In the genomic region with DNA sequence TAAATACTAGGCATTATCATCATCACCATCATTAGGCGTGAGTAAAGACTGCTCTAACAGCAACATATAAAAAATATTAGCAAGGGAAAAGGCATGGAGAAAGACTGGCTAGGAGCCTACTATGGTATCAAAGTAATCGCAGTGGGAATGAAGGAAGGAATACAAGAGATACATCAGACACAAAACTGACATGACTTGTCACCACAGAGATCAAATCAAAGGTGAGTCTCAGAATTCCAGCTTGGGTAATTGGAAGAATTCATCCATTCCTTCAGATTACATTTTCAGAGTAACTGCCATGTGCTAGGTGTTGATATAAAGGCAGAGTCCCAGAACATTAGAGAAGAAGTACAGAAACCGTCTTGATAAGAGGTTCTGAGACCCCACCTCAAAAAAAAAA, we compare ENCODE assay signal across 23 cellular contexts. TPM values are rescaled to one million over a fixed set of nuclear protein-coding genes. Genes with fewer than 3 reads are reported as not detected.
DNase-seq lines count a peak whose midpoint lies in the region; ATAC-seq and TF ChIP-seq lines count a peak whose summit lies in the region.
"Had no signal": no experiment of that assay in that cellular context is flagged by ENCODE, and none has a peak within 500 bp of the region (broad histone marks: within the 10 kb centered on the region; RNA-seq: fewer than 3 reads in every experiment).

No MANE protein-coding gene starts in this region.

- no peak overlapping the region for H3K4me3 ChIP-seq in CD8-positive, alpha-beta memory T cell (ENCODE audit: low read length)
- H3K4me3 ChIP-seq in upper lobe of left lung, result no peak overlapping the region
- H3K4me3 ChIP-seq: HAP-1, hepatocyte, tibial nerve had no signal

- H3K36me3 Mint-ChIP-seq in activated naive CD4-positive, alpha-beta T cell treated with anti-CD3 and anti-CD28 coated beads, Interleukin-2, amount 50 U/mL, for 24 hours, result peaks cover 21% of the 10 kb centered on the region
- H3K36me3 Mint-ChIP-seq in CD8-positive, alpha-beta memory T cell, result peaks cover 0 to 75% (median 10%) of the 10 kb centered on the region in 3 donors
- peaks cover 4% of the 10 kb centered on the region for H3K36me3 Mint-ChIP-seq in progenitor cell of endocrine pancreas (ENCODE audit: insufficient read depth)
- H3K36me3 Mint-ChIP-seq in T-helper 2 cell treated with Interferon-gamma antibody and Interleukin-4, amounts not matched to agents 5 μg/mL and 100 μg/mL, for 36 hours (ENCODE audit: low read depth), result peaks cover 47% of the 10 kb centered on the region

- TF ChIP-seq EP300 in upper lobe of left lung (IDR thresholded peaks at IDR 0.05), result no peak

- ATAC-seq in HG03159 (IDR thresholded peaks at IDR 0.05; ENCODE audit: unreplicated experiment) (no peak), upper lobe of left lung (ENCODE audit: low FRiP score in 2 of 2) (no peak)

- H3K9me3 ChIP-seq in CD8-positive, alpha-beta memory T cell (ENCODE audit: low read length), result no peaks in the 10 kb centered on the region
- H3K9me3 ChIP-seq in upper lobe of left lung, result no peaks in the 10 kb centered on the region
- H3K9me3 ChIP-seq: Caco-2, HAP-1, tibial nerve had no signal

- H3K27me3 ChIP-seq in CD8-positive, alpha-beta memory T cell (ENCODE audit: insufficient read depth, low read length, poor library complexity, severe bottlenecking), result no peaks in the 10 kb centered on the region
- no peaks in the 10 kb centered on the region for H3K27me3 ChIP-seq in upper lobe of left lung
- H3K27me3 ChIP-seq: hepatocyte, tibial nerve had no signal

- no peak for DNase-seq in activated naive CD4-positive, alpha-beta T cell (lab: John Stamatoyannopoulos, UW)
- DNase-seq in CD8-positive, alpha-beta memory T cell, result no peak
- DNase-seq in caudate nucleus (lab: John Stamatoyannopoulos, UW) (no peak), progenitor cell of endocrine pancreas (ENCODE audit: low spot score, unreplicated experiment) (no peak), upper lobe of left lung (no peak)
- no peak for DNase-seq in T-helper 2 cell treated with Interferon-gamma antibody and Interleukin-4, amounts not matched to agents 5 μg/mL and 100 μg/mL, for 36 hours (ENCODE audit: low spot score)
- DNase-seq: activated CD4-positive, CD25-positive, alpha-beta regulatory T cell treated with anti-CD3 and anti-CD28 coated beads, Interleukin-2, amount 50 U/mL, for 72 hours; Caco-2; DMS79 treated with DMSO at 0.1 percent for 48 hours; GF-D8; NCI-H1092 treated with DMSO at 0.1 percent for 48 hours; NCI-H2081 treated with DMSO at 0.1 percent for 48 hours; NCI-H774; nucleus accumbens; stimulated activated CD4-positive, alpha-beta T cell treated with anti-CD3 and anti-CD28 coated beads, Interleukin-15, amount 100 ng/mL, for 24 hours; T-helper 1 cell had no signal

- no peaks in the 10 kb centered on the region for H3K9me3 Mint-ChIP-seq in activated naive CD4-positive, alpha-beta T cell treated with anti-CD3 and anti-CD28 coated beads, Interleukin-2, amount 50 U/mL, for 24 hours
- no peaks in the 10 kb centered on the region for H3K9me3 Mint-ChIP-seq in CD8-positive, alpha-beta memory T cell
- no peaks in the 10 kb centered on the region for H3K9me3 Mint-ChIP-seq in progenitor cell of endocrine pancreas (ENCODE audit: low read depth)
- no peaks in the 10 kb centered on the region for H3K9me3 Mint-ChIP-seq in T-helper 2 cell treated with Interferon-gamma antibody and Interleukin-4, amounts not matched to agents 5 μg/mL and 100 μg/mL, for 36 hours

- no peak for TF ChIP-seq POLR2A in upper lobe of left lung (IDR thresholded peaks at IDR 0.05)

- H3K36me3 ChIP-seq in CD8-positive, alpha-beta memory T cell (ENCODE audit: insufficient read depth, low read length), result peaks cover 13% of the 10 kb centered on the region
- peaks cover 0 to 28% (median 12%) of the 10 kb centered on the region in 4 donors for H3K36me3 ChIP-seq in upper lobe of left lung

- H3K27me3 Mint-ChIP-seq in activated naive CD4-positive, alpha-beta T cell treated with anti-CD3 and anti-CD28 coated beads, Interleukin-2, amount 50 U/mL, for 24 hours, result no peaks in the 10 kb centered on the region
- H3K27me3 Mint-ChIP-seq in CD8-positive, alpha-beta memory T cell, result no peaks in the 10 kb centered on the region
- H3K27me3 Mint-ChIP-seq in progenitor cell of endocrine pancreas, result no peaks in the 10 kb centered on the region
- H3K27me3 Mint-ChIP-seq in T-helper 2 cell treated with Interferon-gamma antibody and Interleukin-4, amounts not matched to agents 5 μg/mL and 100 μg/mL, for 36 hours (ENCODE audit: low read depth), result no peaks in the 10 kb centered on the region
- H3K27me3 Mint-ChIP-seq: B cell had no signal

- POLR2A ChIA-PET in CD8-positive, alpha-beta memory T cell (lab: Charles Lee), result no interaction called here

- H3K27ac Mint-ChIP-seq in activated naive CD4-positive, alpha-beta T cell treated with anti-CD3 and anti-CD28 coated beads, Interleukin-2, amount 50 U/mL, for 24 hours, result peak overlapping the region; percentile 79
- H3K27ac Mint-ChIP-seq in CD8-positive, alpha-beta memory T cell, result peak overlapping the region in 6 of 8 donors; percentile 8 to 83 (median 51)
- peak overlapping the region; percentile 8 for H3K27ac Mint-ChIP-seq in progenitor cell of endocrine pancreas
- H3K27ac Mint-ChIP-seq in T-helper 2 cell treated with Interferon-gamma antibody and Interleukin-4, amounts not matched to agents 5 μg/mL and 100 μg/mL, for 36 hours, result no peak overlapping the region
- H3K27ac Mint-ChIP-seq: B cell had no signal

- H3K4me1 Mint-ChIP-seq in activated naive CD4-positive, alpha-beta T cell treated with anti-CD3 and anti-CD28 coated beads, Interleukin-2, amount 50 U/mL, for 24 hours, result peaks cover 75% of the 10 kb centered on the region
- H3K4me1 Mint-ChIP-seq in CD8-positive, alpha-beta memory T cell, result peaks cover 56 to 81% (median 78%) of the 10 kb centered on the region in 3 donors
- no peaks in the 10 kb centered on the region for H3K4me1 Mint-ChIP-seq in progenitor cell of endocrine pancreas (ENCODE audit: low read depth)
- peaks cover 34% of the 10 kb centered on the region for H3K4me1 Mint-ChIP-seq in T-helper 2 cell treated with Interferon-gamma antibody and Interleukin-4, amounts not matched to agents 5 μg/mL and 100 μg/mL, for 36 hours (ENCODE audit: low read depth)

- peaks cover 39% of the 10 kb centered on the region for H3K4me1 ChIP-seq in CD8-positive, alpha-beta memory T cell (ENCODE audit: insufficient read depth, low read length)
- H3K4me1 ChIP-seq in upper lobe of left lung, result no peaks in the 10 kb centered on the region
- H3K4me1 ChIP-seq: Caco-2, HAP-1 had no signal

- H3K4me3 Mint-ChIP-seq in activated naive CD4-positive, alpha-beta T cell treated with anti-CD3 and anti-CD28 coated beads, Interleukin-2, amount 50 U/mL, for 24 hours, result peak overlapping the region; percentile 62
- peak overlapping the region in 2 of 7 donors; percentile 5 to 6 for H3K4me3 Mint-ChIP-seq in CD8-positive, alpha-beta memory T cell
- no peak overlapping the region for H3K4me3 Mint-ChIP-seq in progenitor cell of endocrine pancreas (ENCODE audit: low read depth)
- no peak overlapping the region for H3K4me3 Mint-ChIP-seq in T-helper 2 cell treated with Interferon-gamma antibody and Interleukin-4, amounts not matched to agents 5 μg/mL and 100 μg/mL, for 36 hours
- H3K4me3 Mint-ChIP-seq: B cell had no signal

- TF ChIP-seq CTCF in progenitor cell of endocrine pancreas (IDR thresholded peaks at IDR 0.05; ENCODE audit: unreplicated experiment) (no peak), upper lobe of left lung (IDR thresholded peaks at IDR 0.05) (no peak)

- no peak overlapping the region for H3K27ac ChIP-seq in CD8-positive, alpha-beta memory T cell (ENCODE audit: low read depth, low read length)
- peak overlapping the region; percentile 58 for H3K27ac ChIP-seq in caudate nucleus (ENCODE audit: low read depth, low read length)
- H3K27ac ChIP-seq in upper lobe of left lung, result no peak overlapping the region
- H3K27ac ChIP-seq: hepatocyte, tibial nerve had no signal

- WGBS in upper lobe of left lung, 2 donors, result 86 to 94% methylated on average over 3 of the region's 3 CpGs

- CTCF ChIA-PET in CD8-positive, alpha-beta memory T cell (lab: Charles Lee), result interaction anchor here (0.6 to 1.6 kb wide), 5 partner anchors 16 to 150 kb away, joined by 4 to 5 read pairs (median 4); no protein-coding TSS in a partner anchor

RNA-seq across cellular contexts. Expression of gene ZBTB25, which starts 10.2 kb away (rescaled TPM):
- total RNA-seq in CD8-positive, alpha-beta memory T cell, result 10 to 100 TPM; 21.7 to 22.9 TPM
- polyA plus RNA-seq in CD8-positive, alpha-beta memory T cell, result 34.9 TPM
- total RNA-seq in progenitor cell of endocrine pancreas (11.7 and 11.8 TPM in 2 replicates), upper lobe of left lung (10 to 100 TPM in 3 of 6 donors, 1 to 10 TPM in 3; 5.9 to 31.4 (median 10.3) TPM)

RNA-seq across cellular contexts. Expression of gene ZBTB1, which starts 11.1 kb away (rescaled TPM):
- 10 to 100 TPM; 48.2 to 48.4 TPM for total RNA-seq in CD8-positive, alpha-beta memory T cell
- 51.7 TPM for polyA plus RNA-seq in CD8-positive, alpha-beta memory T cell
- 43.6 and 44.5 TPM in 2 replicates for total RNA-seq in progenitor cell of endocrine pancreas
- total RNA-seq in upper lobe of left lung, result 10 to 100 TPM; 34.3 to 74.0 (median 43.2) TPM

RNA-seq across cellular contexts. Expression of gene AKAP5, which starts 28.2 kb away (rescaled TPM):
- total RNA-seq in CD8-positive, alpha-beta memory T cell, result 1 to 10 TPM; 3.1 to 3.6 TPM
- 1.0 TPM for polyA plus RNA-seq in CD8-positive, alpha-beta memory T cell
- total RNA-seq in progenitor cell of endocrine pancreas, result 1.1 and 1.6 TPM in 2 replicates
- total RNA-seq in upper lobe of left lung, result 1 to 10 TPM; 1.0 to 5.4 (median 2.5) TPM

RNA-seq across cellular contexts. Expression of gene HSPA2, which starts 47.1 kb away (rescaled TPM):
- total RNA-seq in CD8-positive, alpha-beta memory T cell, result 1 to 10 TPM; 1.9 TPM
- 0.87 TPM for polyA plus RNA-seq in CD8-positive, alpha-beta memory T cell
- total RNA-seq in progenitor cell of endocrine pancreas (2.7 and 2.9 TPM in 2 replicates), upper lobe of left lung (10 to 100 TPM in 4 of 6 donors, 1 to 10 TPM in 2; 4.8 to 25.7 (median 12.1) TPM)

RNA-seq across cellular contexts. Expression of gene PPP1R36, which starts 56.3 kb away (rescaled TPM):
- total RNA-seq in CD8-positive, alpha-beta memory T cell, result under 1 TPM; 0.22 to 0.24 TPM
- 0.25 TPM for polyA plus RNA-seq in CD8-positive, alpha-beta memory T cell
- total RNA-seq in progenitor cell of endocrine pancreas, result 0.53 and 0.79 TPM in 2 replicates
- 1 to 10 TPM in 3 of 6 donors, under 1 TPM in 2, not detected in 1; 0.54 to 2.9 (median 1.4) TPM for total RNA-seq in upper lobe of left lung
- total RNA-seq: B cell, SK-MEL-5 had no signal
- polyA plus RNA-seq: hepatocyte had no signal
